1 cellular context compared by ENCODE assay signal in genomic region chr17:50094243-50094752, GRCh38.
TF ChIP-seq lines count a peak whose summit lies in the region.

No MANE protein-coding gene starts in this region.

TF ChIP-seq in Ishikawa, 13 proteins besides CTCF, POLR2A, EP300 and RAD21 (continued from another document):
- TF ChIP-seq, protein P1, sequence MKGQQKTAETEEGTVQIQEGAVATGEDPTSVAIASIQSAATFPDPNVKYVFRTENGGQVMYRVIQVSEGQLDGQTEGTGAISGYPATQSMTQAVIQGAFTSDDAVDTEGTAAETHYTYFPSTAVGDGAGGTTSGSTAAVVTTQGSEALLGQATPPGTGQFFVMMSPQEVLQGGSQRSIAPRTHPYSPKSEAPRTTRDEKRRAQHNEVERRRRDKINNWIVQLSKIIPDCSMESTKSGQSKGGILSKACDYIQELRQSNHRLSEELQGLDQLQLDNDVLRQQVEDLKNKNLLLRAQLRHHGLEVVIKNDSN (IDR thresholded peaks at IDR 0.05), result no peak
